ENCODE assay signal across 30 cellular contexts in genomic region chr3:81072591-81072990, GRCh38.
DNase-seq lines count a peak whose midpoint lies in the region; ATAC-seq and TF ChIP-seq lines count a peak whose summit lies in the region.
"Had no signal": no experiment of that assay in that cellular context is flagged by ENCODE, and none has a peak within 500 bp of the region (broad histone marks: within the 10 kb centered on the region; RNA-seq: fewer than 3 reads in every experiment).

No MANE protein-coding gene starts in this region.

- H2AFZ ChIP-seq in OCI-LY3 (ENCODE audit: low read depth, low read length) = peak overlapping the region; percentile 7; the same call in 1 of the 2 replicates

- H3K27ac ChIP-seq in OCI-LY3 (ENCODE audit: low read length) = no peak overlapping the region
- H3K27ac ChIP-seq: 22Rv1; A549; BLaER1; BLaER1 treated with 17β-estradiol and CSF1 and Interleukin-3, amounts not matched to agents 10 nM and 100 nM; C4-2B had no signal

- H3K4me2 ChIP-seq in OCI-LY3 (ENCODE audit: low read length) = no peak overlapping the region
- H3K4me2 ChIP-seq: A549; BLaER1; BLaER1 treated with 17β-estradiol and CSF1 and Interleukin-3, amounts not matched to agents 10 nM and 100 nM had no signal

- H3K4me3 ChIP-seq in OCI-LY3 (ENCODE audit: low read length) = no peak overlapping the region
- H3K4me3 ChIP-seq: A549; BLaER1; BLaER1 treated with 17β-estradiol and CSF1 and Interleukin-3, amounts not matched to agents 10 nM and 100 nM had no signal

- peaks cover 10% of the 10 kb centered on the region; the same call in 1 of the 2 replicates for H3K9me3 ChIP-seq in OCI-LY3 (ENCODE audit: insufficient read depth, low read length)
- H3K9me3 ChIP-seq: A549, BE2C had no signal

- no peaks in the 10 kb centered on the region for H3K79me2 ChIP-seq in OCI-LY3 (ENCODE audit: low read length)

- ATAC-seq in HG03457 (IDR thresholded peaks at IDR 0.05; ENCODE audit: unreplicated experiment) = no peak
- ATAC-seq: A549; CD8-positive, alpha-beta T cell had no signal

- no peaks in the 10 kb centered on the region for H3K36me3 ChIP-seq in OCI-LY3 (replicated peaks; ENCODE audit: low read depth, low read length)
- H3K36me3 ChIP-seq: BE2C; BLaER1; BLaER1 treated with 17β-estradiol and CSF1 and Interleukin-3, amounts not matched to agents 10 nM and 100 nM had no signal

- no peak for TF ChIP-seq CTCF in OCI-LY3 (IDR thresholded peaks at IDR 0.05; ENCODE audit: low read depth, low read length)

- no peak overlapping the region for H3K9ac ChIP-seq in OCI-LY3 (ENCODE audit: low read length)
- H3K9ac ChIP-seq: BLaER1; BLaER1 treated with 17β-estradiol and CSF1 and Interleukin-3, amounts not matched to agents 10 nM and 100 nM had no signal

- H3K27me3 ChIP-seq in OCI-LY3 (ENCODE audit: low read depth, low read length) = no peaks in the 10 kb centered on the region
- H3K27me3 ChIP-seq: BE2C; BLaER1; BLaER1 treated with 17β-estradiol and CSF1 and Interleukin-3, amounts not matched to agents 10 nM and 100 nM had no signal

- H3K4me1 ChIP-seq in OCI-LY3 (ENCODE audit: low read length) = no peaks in the 10 kb centered on the region
- H3K4me1 ChIP-seq: A549; BE2C; BLaER1; BLaER1 treated with 17β-estradiol and CSF1 and Interleukin-3, amounts not matched to agents 10 nM and 100 nM; Caco-2 had no signal

- no peaks in the 10 kb centered on the region for H4K20me1 ChIP-seq in OCI-LY3 (ENCODE audit: insufficient read depth, low read length)
- H4K20me1 ChIP-seq: BLaER1; BLaER1 treated with 17β-estradiol and CSF1 and Interleukin-3, amounts not matched to agents 10 nM and 100 nM had no signal

- DNase-seq in SK-N-DZ (ENCODE audit: low spot score) (peak; percentile 54), putamen (ENCODE audit: low spot score) (peak; percentile 18), EL (no peak), mesenteric fat pad (ENCODE audit: low spot score) (no peak)
- DNase-seq: 8988T; ACHN; AML-193; BE2C; C1 segment of cervical spinal cord; Caco-2; Calu3; CD4-positive, alpha-beta memory T cell; CD4-positive, alpha-beta T cell; CD4-positive, CD25-positive, alpha-beta regulatory T cell; CD8-positive, alpha-beta memory T cell; CD8-positive, alpha-beta T cell; COR-L47; DMS 273 treated with DMSO at 0.1 percent for 48 hours; DMS153; DMS53; DMS79; DMS79 treated with DMSO at 0.1 percent for 48 hours; DND-41 had no signal

Comparison
In these comparisons a context has a peak if more than half of its experiments do, and no peak if none do; other contexts are left out.
1. DNase-seq: peak in SK-N-DZ (single experiment) and putamen (single experiment); none in EL (single experiment) and mesenteric fat pad (single experiment).